28 cellular contexts compared by ENCODE assay signal in genomic region chr16:17389392-17389791, GRCh38.
DNase-seq lines count a peak whose midpoint lies in the region; ATAC-seq lines count a peak whose summit lies in the region.
"Had no signal": no experiment of that assay in that cellular context is flagged by ENCODE, and none has a peak within 500 bp of the region (broad histone marks: within the 10 kb centered on the region; RNA-seq: fewer than 3 reads in every experiment).

No MANE protein-coding gene starts in this region.

- DNase-seq in EH (ENCODE audit: low read depth) = peak; percentile 92
- DNase-seq in RPMI7951 (ENCODE audit: low read depth) = peak; percentile 87
- peak; percentile 29 for DNase-seq in epithelial cell of prostate (ENCODE audit: low read depth, low spot score)
- no peak for DNase-seq in effector CD8-positive, alpha-beta T cell (lab: John Stamatoyannopoulos, UW)
- DNase-seq in hippocampal formation (lab: John Stamatoyannopoulos, UW) = no peak
- DNase-seq in NCI-H187 (lab: John Stamatoyannopoulos, UW) = no peak
- DNase-seq: activated CD4-positive, alpha-beta T cell treated with anti-CD3 and anti-CD28 coated beads, Interleukin-2, amount 50 U/mL, for 1 hour; activated gamma-delta T cell treated with Interleukin-2 at 50 U/mL for 16 hours; amygdala; effector memory CD4-positive, alpha-beta T cell; GF-D8; H7; kidney; NCI-H1048; NCI-H2029; NCI-H226; nucleus accumbens; SIG-M5; stimulated activated CD4-positive, alpha-beta T cell treated with anti-CD3 and anti-CD28 coated beads, Interleukin-12 subunit alpha, Interleukin-12 subunit beta, amount 100 ng/mL, for 4 hours; T-helper 1 cell; upper lobe of right lung had no signal

- H3K36me3 ChIP-seq in muscle layer of colon (ENCODE audit: insufficient read depth, low read length) = no peaks in the 10 kb centered on the region
- H3K36me3 ChIP-seq: upper lobe of right lung had no signal

- peak overlapping the region; percentile 24 for H3K27ac ChIP-seq in epithelial cell of prostate
- H3K27ac ChIP-seq in muscle layer of colon (ENCODE audit: low read depth, low read length) = peak overlapping the region; percentile 1
- H3K27ac ChIP-seq: BLaER1, KMS-11, upper lobe of right lung, VCaP had no signal

- no peaks in the 10 kb centered on the region for H3K27me3 ChIP-seq in muscle layer of colon (ENCODE audit: control insufficient read depth in 1 of 2, insufficient read depth in 2 of 2, low read length in 2 of 2)
- H3K27me3 ChIP-seq: BLaER1, upper lobe of right lung had no signal

- no peaks in the 10 kb centered on the region for H3K9me3 ChIP-seq in muscle layer of colon (ENCODE audit: low read length)
- H3K9me3 ChIP-seq: BLaER1, upper lobe of right lung had no signal

- no peak overlapping the region for H3K4me3 ChIP-seq in muscle layer of colon (ENCODE audit: low read depth in 1 of 2, low read length in 2 of 2)
- H3K4me3 ChIP-seq: BLaER1, GM12878, lung, upper lobe of right lung had no signal

- no peak overlapping the region for H3K9ac ChIP-seq in muscle layer of colon (ENCODE audit: low read length)
- H3K9ac ChIP-seq: BLaER1, KMS-11 had no signal

- H3K4me1 ChIP-seq in muscle layer of colon (ENCODE audit: insufficient read depth, low read length) = peaks cover 55% of the 10 kb centered on the region
- H3K4me1 ChIP-seq: upper lobe of right lung had no signal

- no peak for ATAC-seq in HG02981 (IDR thresholded peaks at IDR 0.05; ENCODE audit: unreplicated experiment)
- ATAC-seq: GM12878, upper lobe of right lung had no signal

Comparison
In these comparisons a context has a peak if more than half of its experiments do, and no peak if none do; other contexts are left out.
1. DNase-seq: peak in EH (single experiment), RPMI7951 (single experiment) and epithelial cell of prostate (single experiment); none in effector CD8-positive, alpha-beta T cell (single experiment), hippocampal formation (0 of 2) and NCI-H187 (0 of 2).